Comparison of ENCODE assay signal across 20 cellular contexts in the genomic region with DNA sequence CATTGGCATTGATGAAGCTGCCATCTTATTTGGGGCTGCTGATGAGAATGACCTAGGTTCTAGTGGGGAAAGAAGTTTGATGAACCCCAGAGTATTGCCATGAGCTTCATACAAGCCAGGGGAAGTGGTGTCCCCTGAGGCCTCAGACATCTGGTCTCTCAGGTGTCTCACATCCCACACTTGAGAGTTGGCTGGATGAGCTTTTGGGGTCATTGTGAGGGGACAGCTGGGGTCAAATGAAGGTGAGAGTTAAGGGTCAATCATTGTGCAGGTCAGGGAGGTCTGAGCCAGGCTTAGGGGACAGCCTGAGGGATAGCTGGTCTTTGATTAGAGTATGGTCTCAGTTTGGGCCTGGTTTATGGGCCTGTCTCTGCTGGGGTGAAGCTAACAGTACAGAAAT.
"Had no signal": no experiment of that assay in that cellular context is flagged by ENCODE, and none has a peak within 500 bp of the region (broad histone marks: within the 10 kb centered on the region; RNA-seq: fewer than 3 reads in every experiment).

No MANE protein-coding gene starts in this region.

- H3K9ac ChIP-seq: SK-N-SH had no signal

- H3K27ac ChIP-seq: RWPE1 had no signal

- ATAC-seq: HepG2 had no signal

- H3K4me3 ChIP-seq: MG63 had no signal

- H3K27me3 ChIP-seq: MG63 had no signal

- H3K36me3 ChIP-seq: MG63 had no signal

- DNase-seq: IMR-90, Karpas-422, KG1, MG63, NCI-H1092, NCI-H1105 treated with DMSO at 0.1 percent for 48 hours, NCI-H1417 treated with DMSO at 0.1 percent for 48 hours, NCI-H146, NCI-H1694 treated with DMSO at 0.1 percent for 48 hours, NCI-H1930, NCI-H2081, NCI-H2107, NCI-H2227 treated with DMSO at 0.1 percent for 48 hours, NCI-H524 treated with DMSO at 0.1 percent for 48 hours, NCI-H69, NCI-H774, SHP77, SK-N-SH had no signal

- H3K4me2 ChIP-seq: SK-N-SH had no signal

- H3K9me3 ChIP-seq: MG63, SK-N-SH had no signal
